Comparison of ENCODE assay signal across 2 cellular contexts in genomic region chrX:53318766-53319353, GRCh38.
TF ChIP-seq lines count a peak whose summit lies in the region.

No MANE protein-coding gene starts in this region.

TF ChIP-seq in GM23338, 12 proteins besides CTCF, POLR2A, EP300 and RAD21:
- TF ChIP-seq, protein P1, sequence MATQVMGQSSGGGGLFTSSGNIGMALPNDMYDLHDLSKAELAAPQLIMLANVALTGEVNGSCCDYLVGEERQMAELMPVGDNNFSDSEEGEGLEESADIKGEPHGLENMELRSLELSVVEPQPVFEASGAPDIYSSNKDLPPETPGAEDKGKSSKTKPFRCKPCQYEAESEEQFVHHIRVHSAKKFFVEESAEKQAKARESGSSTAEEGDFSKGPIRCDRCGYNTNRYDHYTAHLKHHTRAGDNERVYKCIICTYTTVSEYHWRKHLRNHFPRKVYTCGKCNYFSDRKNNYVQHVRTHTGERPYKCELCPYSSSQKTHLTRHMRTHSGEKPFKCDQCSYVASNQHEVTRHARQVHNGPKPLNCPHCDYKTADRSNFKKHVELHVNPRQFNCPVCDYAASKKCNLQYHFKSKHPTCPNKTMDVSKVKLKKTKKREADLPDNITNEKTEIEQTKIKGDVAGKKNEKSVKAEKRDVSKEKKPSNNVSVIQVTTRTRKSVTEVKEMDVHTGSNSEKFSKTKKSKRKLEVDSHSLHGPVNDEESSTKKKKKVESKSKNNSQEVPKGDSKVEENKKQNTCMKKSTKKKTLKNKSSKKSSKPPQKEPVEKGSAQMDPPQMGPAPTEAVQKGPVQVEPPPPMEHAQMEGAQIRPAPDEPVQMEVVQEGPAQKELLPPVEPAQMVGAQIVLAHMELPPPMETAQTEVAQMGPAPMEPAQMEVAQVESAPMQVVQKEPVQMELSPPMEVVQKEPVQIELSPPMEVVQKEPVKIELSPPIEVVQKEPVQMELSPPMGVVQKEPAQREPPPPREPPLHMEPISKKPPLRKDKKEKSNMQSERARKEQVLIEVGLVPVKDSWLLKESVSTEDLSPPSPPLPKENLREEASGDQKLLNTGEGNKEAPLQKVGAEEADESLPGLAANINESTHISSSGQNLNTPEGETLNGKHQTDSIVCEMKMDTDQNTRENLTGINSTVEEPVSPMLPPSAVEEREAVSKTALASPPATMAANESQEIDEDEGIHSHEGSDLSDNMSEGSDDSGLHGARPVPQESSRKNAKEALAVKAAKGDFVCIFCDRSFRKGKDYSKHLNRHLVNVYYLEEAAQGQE (IDR thresholded peaks at IDR 0.05; ENCODE audit: unreplicated experiment) = no peak
- TF ChIP-seq, protein P2, sequence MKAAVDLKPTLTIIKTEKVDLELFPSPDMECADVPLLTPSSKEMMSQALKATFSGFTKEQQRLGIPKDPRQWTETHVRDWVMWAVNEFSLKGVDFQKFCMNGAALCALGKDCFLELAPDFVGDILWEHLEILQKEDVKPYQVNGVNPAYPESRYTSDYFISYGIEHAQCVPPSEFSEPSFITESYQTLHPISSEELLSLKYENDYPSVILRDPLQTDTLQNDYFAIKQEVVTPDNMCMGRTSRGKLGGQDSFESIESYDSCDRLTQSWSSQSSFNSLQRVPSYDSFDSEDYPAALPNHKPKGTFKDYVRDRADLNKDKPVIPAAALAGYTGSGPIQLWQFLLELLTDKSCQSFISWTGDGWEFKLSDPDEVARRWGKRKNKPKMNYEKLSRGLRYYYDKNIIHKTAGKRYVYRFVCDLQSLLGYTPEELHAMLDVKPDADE (IDR thresholded peaks at IDR 0.05) = no peak
- TF ChIP-seq, protein P3, sequence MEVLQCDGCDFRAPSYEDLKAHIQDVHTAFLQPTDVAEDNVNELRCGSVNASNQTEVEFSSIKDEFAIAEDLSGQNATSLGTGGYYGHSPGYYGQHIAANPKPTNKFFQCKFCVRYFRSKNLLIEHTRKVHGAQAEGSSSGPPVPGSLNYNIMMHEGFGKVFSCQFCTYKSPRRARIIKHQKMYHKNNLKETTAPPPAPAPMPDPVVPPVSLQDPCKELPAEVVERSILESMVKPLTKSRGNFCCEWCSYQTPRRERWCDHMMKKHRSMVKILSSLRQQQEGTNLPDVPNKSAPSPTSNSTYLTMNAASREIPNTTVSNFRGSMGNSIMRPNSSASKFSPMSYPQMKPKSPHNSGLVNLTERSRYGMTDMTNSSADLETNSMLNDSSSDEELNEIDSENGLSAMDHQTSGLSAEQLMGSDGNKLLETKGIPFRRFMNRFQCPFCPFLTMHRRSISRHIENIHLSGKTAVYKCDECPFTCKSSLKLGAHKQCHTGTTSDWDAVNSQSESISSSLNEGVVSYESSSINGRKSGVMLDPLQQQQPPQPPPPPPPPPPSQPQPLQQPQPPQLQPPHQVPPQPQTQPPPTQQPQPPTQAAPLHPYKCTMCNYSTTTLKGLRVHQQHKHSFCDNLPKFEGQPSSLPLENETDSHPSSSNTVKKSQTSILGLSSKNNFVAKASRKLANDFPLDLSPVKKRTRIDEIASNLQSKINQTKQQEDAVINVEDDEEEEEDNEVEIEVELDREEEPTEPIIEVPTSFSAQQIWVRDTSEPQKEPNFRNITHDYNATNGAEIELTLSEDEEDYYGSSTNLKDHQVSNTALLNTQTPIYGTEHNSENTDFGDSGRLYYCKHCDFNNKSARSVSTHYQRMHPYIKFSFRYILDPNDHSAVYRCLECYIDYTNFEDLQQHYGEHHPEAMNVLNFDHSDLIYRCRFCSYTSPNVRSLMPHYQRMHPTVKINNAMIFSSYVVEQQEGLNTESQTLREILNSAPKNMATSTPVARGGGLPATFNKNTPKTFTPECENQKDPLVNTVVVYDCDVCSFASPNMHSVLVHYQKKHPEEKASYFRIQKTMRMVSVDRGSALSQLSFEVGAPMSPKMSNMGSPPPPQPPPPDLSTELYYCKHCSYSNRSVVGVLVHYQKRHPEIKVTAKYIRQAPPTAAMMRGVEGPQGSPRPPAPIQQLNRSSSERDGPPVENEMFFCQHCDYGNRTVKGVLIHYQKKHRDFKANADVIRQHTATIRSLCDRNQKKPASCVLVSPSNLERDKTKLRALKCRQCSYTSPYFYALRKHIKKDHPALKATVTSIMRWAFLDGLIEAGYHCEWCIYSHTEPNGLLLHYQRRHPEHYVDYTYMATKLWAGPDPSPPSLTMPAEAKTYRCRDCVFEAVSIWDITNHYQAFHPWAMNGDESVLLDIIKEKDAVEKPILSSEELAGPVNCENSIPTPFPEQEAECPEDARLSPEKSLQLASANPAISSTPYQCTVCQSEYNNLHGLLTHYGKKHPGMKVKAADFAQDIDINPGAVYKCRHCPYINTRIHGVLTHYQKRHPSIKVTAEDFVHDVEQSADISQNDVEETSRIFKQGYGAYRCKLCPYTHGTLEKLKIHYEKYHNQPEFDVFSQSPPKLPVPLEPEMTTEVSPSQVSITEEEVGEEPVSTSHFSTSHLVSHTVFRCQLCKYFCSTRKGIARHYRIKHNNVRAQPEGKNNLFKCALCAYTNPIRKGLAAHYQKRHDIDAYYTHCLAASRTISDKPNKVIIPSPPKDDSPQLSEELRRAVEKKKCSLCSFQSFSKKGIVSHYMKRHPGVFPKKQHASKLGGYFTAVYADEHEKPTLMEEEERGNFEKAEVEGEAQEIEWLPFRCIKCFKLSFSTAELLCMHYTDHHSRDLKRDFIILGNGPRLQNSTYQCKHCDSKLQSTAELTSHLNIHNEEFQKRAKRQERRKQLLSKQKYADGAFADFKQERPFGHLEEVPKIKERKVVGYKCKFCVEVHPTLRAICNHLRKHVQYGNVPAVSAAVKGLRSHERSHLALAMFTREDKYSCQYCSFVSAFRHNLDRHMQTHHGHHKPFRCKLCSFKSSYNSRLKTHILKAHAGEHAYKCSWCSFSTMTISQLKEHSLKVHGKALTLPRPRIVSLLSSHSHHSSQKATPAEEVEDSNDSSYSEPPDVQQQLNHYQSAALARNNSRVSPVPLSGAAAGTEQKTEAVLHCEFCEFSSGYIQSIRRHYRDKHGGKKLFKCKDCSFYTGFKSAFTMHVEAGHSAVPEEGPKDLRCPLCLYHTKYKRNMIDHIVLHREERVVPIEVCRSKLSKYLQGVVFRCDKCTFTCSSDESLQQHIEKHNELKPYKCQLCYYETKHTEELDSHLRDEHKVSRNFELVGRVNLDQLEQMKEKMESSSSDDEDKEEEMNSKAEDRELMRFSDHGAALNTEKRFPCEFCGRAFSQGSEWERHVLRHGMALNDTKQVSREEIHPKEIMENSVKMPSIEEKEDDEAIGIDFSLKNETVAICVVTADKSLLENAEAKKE (CRISPR knock-in tag; IDR thresholded peaks at IDR 0.05) = no peak
- TF ChIP-seq NANOG (IDR thresholded peaks at IDR 0.05; ENCODE audit: borderline replicate concordance) = no peak
- TF ChIP-seq CREB1 (CRISPR knock-in tag; IDR thresholded peaks at IDR 0.05; ENCODE audit: low read depth) = no peak
- no peak for TF ChIP-seq JUNB (IDR thresholded peaks at IDR 0.05; ENCODE audit: unreplicated experiment)
- no peak for TF ChIP-seq POLR2AphosphoS5 (IDR thresholded peaks at IDR 0.05; ENCODE audit: low read depth)
- TF ChIP-seq ZNF114 (CRISPR knock-in tag; IDR thresholded peaks at IDR 0.05) = no peak
- TF ChIP-seq EZH2phosphoT487 (IDR thresholded peaks at IDR 0.05; ENCODE audit: unreplicated experiment) = no peak
- TF ChIP-seq ZNF331 (CRISPR knock-in tag; IDR thresholded peaks at IDR 0.05; ENCODE audit: low read depth) = no peak
- no peak for TF ChIP-seq EZH2 (IDR thresholded peaks at IDR 0.05; ENCODE audit: low read depth, unreplicated experiment)
- TF ChIP-seq STAT1 (IDR thresholded peaks at IDR 0.05; ENCODE audit: unreplicated experiment) = no peak

TF ChIP-seq in HepG2, 621 proteins besides CTCF, POLR2A, EP300 and RAD21:
- TF ChIP-seq TRAFD1 (CRISPR knock-in tag; IDR thresholded peaks at IDR 0.05; ENCODE audit: borderline replicate concordance) = no peak
- TF ChIP-seq XRCC5 (optimal IDR thresholded peaks at IDR 0.05; ENCODE audit: low read length) = no peak
- TF ChIP-seq AHDC1 (CRISPR knock-in tag; IDR thresholded peaks at IDR 0.05; ENCODE audit: borderline replicate concordance) = no peak
- TF ChIP-seq NBN (conservative IDR thresholded peaks at IDR 0.05) = no peak
- TF ChIP-seq, protein P4, sequence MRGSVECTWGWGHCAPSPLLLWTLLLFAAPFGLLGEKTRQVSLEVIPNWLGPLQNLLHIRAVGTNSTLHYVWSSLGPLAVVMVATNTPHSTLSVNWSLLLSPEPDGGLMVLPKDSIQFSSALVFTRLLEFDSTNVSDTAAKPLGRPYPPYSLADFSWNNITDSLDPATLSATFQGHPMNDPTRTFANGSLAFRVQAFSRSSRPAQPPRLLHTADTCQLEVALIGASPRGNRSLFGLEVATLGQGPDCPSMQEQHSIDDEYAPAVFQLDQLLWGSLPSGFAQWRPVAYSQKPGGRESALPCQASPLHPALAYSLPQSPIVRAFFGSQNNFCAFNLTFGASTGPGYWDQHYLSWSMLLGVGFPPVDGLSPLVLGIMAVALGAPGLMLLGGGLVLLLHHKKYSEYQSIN (CRISPR knock-in tag; IDR thresholded peaks at IDR 0.05; ENCODE audit: borderline replicate concordance) = no peak
- no peak for TF ChIP-seq ZNF382 (CRISPR knock-in tag; IDR thresholded peaks at IDR 0.05; ENCODE audit: borderline replicate concordance)
- TF ChIP-seq ZNF891 (CRISPR knock-in tag; IDR thresholded peaks at IDR 0.05) = no peak
- TF ChIP-seq ISX (CRISPR knock-in tag; conservative IDR thresholded peaks at IDR 0.05) = no peak
- no peak for TF ChIP-seq NR2C2 (CRISPR knock-in tag; IDR thresholded peaks at IDR 0.05; ENCODE audit: borderline replicate concordance)
- TF ChIP-seq ZNF230 (CRISPR knock-in tag; IDR thresholded peaks at IDR 0.05) = no peak
- TF ChIP-seq ZFP62 (CRISPR knock-in tag; IDR thresholded peaks at IDR 0.05) = no peak
- no peak for TF ChIP-seq ZNF503 (CRISPR knock-in tag; IDR thresholded peaks at IDR 0.05)
- no peak for TF ChIP-seq SP2 (CRISPR knock-in tag; IDR thresholded peaks at IDR 0.05)
- TF ChIP-seq, protein P5, sequence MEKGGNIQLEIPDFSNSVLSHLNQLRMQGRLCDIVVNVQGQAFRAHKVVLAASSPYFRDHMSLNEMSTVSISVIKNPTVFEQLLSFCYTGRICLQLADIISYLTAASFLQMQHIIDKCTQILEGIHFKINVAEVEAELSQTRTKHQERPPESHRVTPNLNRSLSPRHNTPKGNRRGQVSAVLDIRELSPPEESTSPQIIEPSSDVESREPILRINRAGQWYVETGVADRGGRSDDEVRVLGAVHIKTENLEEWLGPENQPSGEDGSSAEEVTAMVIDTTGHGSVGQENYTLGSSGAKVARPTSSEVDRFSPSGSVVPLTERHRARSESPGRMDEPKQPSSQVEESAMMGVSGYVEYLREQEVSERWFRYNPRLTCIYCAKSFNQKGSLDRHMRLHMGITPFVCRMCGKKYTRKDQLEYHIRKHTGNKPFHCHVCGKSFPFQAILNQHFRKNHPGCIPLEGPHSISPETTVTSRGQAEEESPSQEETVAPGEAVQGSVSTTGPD (CRISPR knock-in tag; IDR thresholded peaks at IDR 0.05) = no peak
- no peak for TF ChIP-seq ZSCAN25 (CRISPR knock-in tag; IDR thresholded peaks at IDR 0.05)
- no peak for TF ChIP-seq NFKBIZ (CRISPR knock-in tag; IDR thresholded peaks at IDR 0.05)
